Comparison of ENCODE assay signal across 17 cellular contexts in the genomic region with DNA sequence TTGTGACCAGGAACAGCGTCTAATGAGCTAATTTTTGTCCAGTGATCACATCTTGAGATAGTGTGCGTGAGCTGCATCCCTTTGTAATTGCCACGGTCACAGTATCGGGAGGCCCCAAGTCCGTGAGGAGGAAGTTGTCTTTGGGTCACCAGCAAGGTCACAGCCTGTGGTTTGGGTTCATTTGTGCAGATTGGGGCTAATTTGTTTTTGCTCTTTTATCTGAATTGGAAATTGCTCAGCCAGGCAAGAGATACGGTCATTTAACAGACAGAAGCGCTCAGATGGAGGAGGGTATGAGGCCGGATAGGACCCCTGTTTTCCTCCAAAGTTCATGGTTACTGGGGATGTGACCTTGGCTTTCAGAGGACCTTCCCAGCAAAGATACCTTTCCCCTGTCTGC.
DNase-seq lines count a peak whose midpoint lies in the region; ATAC-seq and TF ChIP-seq lines count a peak whose summit lies in the region.
"Had no signal": no experiment of that assay in that cellular context is flagged by ENCODE, and none has a peak within 500 bp of the region (broad histone marks: within the 10 kb centered on the region; RNA-seq: fewer than 3 reads in every experiment).

No MANE protein-coding gene starts in this region.

- DNase-seq in NOMO-1 (lab: John Stamatoyannopoulos, UW; ENCODE audit: unreplicated experiment in 2 of 2) = peak; percentile 61 to 63
- DNase-seq in SKM-1 treated with dmso at 0.1 percent for 144 hours (lab: John Stamatoyannopoulos, UW; ENCODE audit: unreplicated experiment) = peak; percentile 42
- no peak for DNase-seq in memory B cell (ENCODE audit: low spot score in 2 of 2)
- DNase-seq in left lung = no peak
- DNase-seq in stimulated activated naive CD4-positive, alpha-beta T cell treated with Interleukin-2 at 50 U/mL for 16 hours (lab: John Stamatoyannopoulos, UW) = no peak
- DNase-seq: CD4-positive, alpha-beta T cell; DND-41; GDM1; Karpas-422; MM.1S; NCI-H187; NCI-H69; NK-92 treated with Interleukin-12 subunit alpha and Interleukin-12 subunit beta, amount 100 ng/mL, for 24 hours; SJCRH30; T-cell had no signal

- intact Hi-C loops in left lung (cut with DNase I) = no loop called here

- no peaks in the 10 kb centered on the region for H3K9me3 ChIP-seq in BLaER1 treated with 17β-estradiol and CSF1 and Interleukin-3, amounts not matched to agents 10 nM and 100 nM (replicated peaks in 1 of 11)
- H3K9me3 ChIP-seq in left lung = no peaks in the 10 kb centered on the region
- H3K9me3 ChIP-seq: SJCRH30 had no signal

- H3K4me1 Mint-ChIP-seq in memory B cell = peaks cover 27% of the 10 kb centered on the region

- no peak for ATAC-seq in memory B cell (ENCODE audit: low read depth)
- no peak for ATAC-seq in GM21447 (IDR thresholded peaks at IDR 0.05; ENCODE audit: unreplicated experiment)
- ATAC-seq in left lung = no peak
- ATAC-seq: T-cell had no signal

- H3K4me3 Mint-ChIP-seq in memory B cell = no peak overlapping the region
- H3K4me3 Mint-ChIP-seq: CD4-positive, alpha-beta T cell; T-cell had no signal

- peak overlapping the region; percentile 63 to 99 (median 85) for H3K4me2 ChIP-seq in BLaER1 treated with 17β-estradiol and CSF1 and Interleukin-3, amounts not matched to agents 10 nM and 100 nM

- no peaks in the 10 kb centered on the region for H3K27me3 ChIP-seq in BLaER1 treated with 17β-estradiol and CSF1 and Interleukin-3, amounts not matched to agents 10 nM and 100 nM
- no peaks in the 10 kb centered on the region for H3K27me3 ChIP-seq in left lung
- H3K27me3 ChIP-seq: SJCRH30 had no signal

- peaks cover 0 to 88% (median 0%) of the 10 kb centered on the region in 11 experiments; a peak in 2 of 22 replicates for H4K20me1 ChIP-seq in BLaER1 treated with 17β-estradiol and CSF1 and Interleukin-3, amounts not matched to agents 10 nM and 100 nM

- H3K27ac Mint-ChIP-seq in memory B cell = peak overlapping the region; percentile 58
- H3K27ac Mint-ChIP-seq: T-cell had no signal

- H3K27me3 Mint-ChIP-seq in memory B cell = no peaks in the 10 kb centered on the region
- H3K27me3 Mint-ChIP-seq: CD4-positive, alpha-beta T cell; T-cell had no signal

- H3K9me3 Mint-ChIP-seq in memory B cell = no peaks in the 10 kb centered on the region
- H3K9me3 Mint-ChIP-seq: CD4-positive, alpha-beta T cell; T-cell had no signal

- peak overlapping the region in 8 of 11 experiments; percentile 12 to 63 (median 36); a peak in 11 of 22 replicates for H3K9ac ChIP-seq in BLaER1 treated with 17β-estradiol and CSF1 and Interleukin-3, amounts not matched to agents 10 nM and 100 nM

- peaks cover 30% of the 10 kb centered on the region for H3K36me3 Mint-ChIP-seq in memory B cell

- H3K36me3 ChIP-seq in BLaER1 treated with 17β-estradiol and CSF1 and Interleukin-3, amounts not matched to agents 10 nM and 100 nM = peaks cover 0 to 9% (median 0%) of the 10 kb centered on the region in 11 experiments; a peak in 5 of 22 replicates
- H3K36me3 ChIP-seq in left lung = no peaks in the 10 kb centered on the region
- H3K36me3 ChIP-seq: SJCRH30 had no signal

- TF ChIP-seq CTCF in left lung (IDR thresholded peaks at IDR 0.05) = no peak

- H3K4me1 ChIP-seq in BLaER1 treated with 17β-estradiol and CSF1 and Interleukin-3, amounts not matched to agents 10 nM and 100 nM = peaks cover 46 to 100% (median 88%) of the 10 kb centered on the region in 10 experiments
- H3K4me1 ChIP-seq in left lung = no peaks in the 10 kb centered on the region

- H3K27ac ChIP-seq in BLaER1 treated with 17β-estradiol and CSF1 and Interleukin-3, amounts not matched to agents 10 nM and 100 nM = peak overlapping the region in 9 of 11 experiments; percentile 23 to 89 (median 77); a peak in 17 of 22 replicates
- no peak overlapping the region for H3K27ac ChIP-seq in left lung
- H3K27ac ChIP-seq: SJCRH30 had no signal

- no peak overlapping the region for H3K4me3 ChIP-seq in BLaER1 treated with 17β-estradiol and CSF1 and Interleukin-3, amounts not matched to agents 10 nM and 100 nM
- H3K4me3 ChIP-seq in left lung = no peak overlapping the region
- H3K4me3 ChIP-seq: SJCRH30 had no signal

Comparison
In these comparisons a context has a peak if more than half of its experiments do, and no peak if none do; other contexts are left out.
1. H3K27ac ChIP-seq: peak in BLaER1 treated with 17β-estradiol and CSF1 and Interleukin-3, amounts not matched to agents 10 nM and 100 nM (9 of 11); none in left lung (0 of 2).
2. DNase-seq: peak in NOMO-1 (2 of 2) and SKM-1 treated with dmso at 0.1 percent for 144 hours (single experiment); none in memory B cell (0 of 2), left lung (0 of 2) and stimulated activated naive CD4-positive, alpha-beta T cell treated with Interleukin-2 at 50 U/mL for 16 hours (single experiment).